14 cellular contexts compared by ENCODE assay signal in the genomic region with DNA sequence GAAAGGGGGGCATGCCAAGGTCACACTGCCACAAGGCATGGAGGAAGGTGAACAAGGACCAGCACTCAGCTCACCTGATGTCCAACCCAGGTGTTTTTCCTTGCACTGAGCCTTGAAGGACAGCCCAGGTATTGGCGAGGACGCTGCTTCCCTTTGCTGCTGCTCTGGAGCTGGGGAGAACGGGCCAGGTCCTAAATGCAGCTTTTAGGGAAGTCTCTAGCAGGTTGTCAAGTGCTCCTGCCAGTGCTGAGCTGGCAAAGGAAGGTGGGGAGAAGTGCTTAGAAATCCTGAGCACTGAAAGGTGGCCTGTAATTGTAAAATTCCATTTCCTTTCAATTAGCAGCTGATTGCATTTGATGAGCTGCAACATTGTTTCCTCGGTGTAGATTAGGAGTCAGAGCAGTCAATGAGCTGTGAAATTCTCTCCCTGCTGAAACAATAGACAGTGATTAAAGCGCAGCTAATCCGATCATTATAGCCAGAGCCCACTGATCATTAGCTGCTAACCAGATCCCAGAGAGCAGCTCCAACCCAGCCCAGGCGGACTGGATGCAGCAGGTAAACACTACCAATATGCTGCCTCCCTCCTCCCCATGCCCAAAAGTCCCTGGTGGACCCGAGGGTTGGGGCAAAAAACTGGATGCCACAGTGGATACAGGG.
"Had no signal": no experiment of that assay in that cellular context is flagged by ENCODE, and none has a peak within 500 bp of the region (broad histone marks: within the 10 kb centered on the region; RNA-seq: fewer than 3 reads in every experiment).

No MANE protein-coding gene starts in this region.

- H3K36me3 Mint-ChIP-seq: activated naive CD8-positive, alpha-beta T cell; naive B cell; stimulated activated naive B cell treated with anti-CD40 and anti-IgM and Interleukin-4, amounts not matched to agents 10 μg/mL and 1 μg/mL and 100 μg/mL, for 72 hours had no signal

- H3K27ac Mint-ChIP-seq: activated CD4-positive, alpha-beta T cell treated with anti-CD3 and anti-CD28 coated beads, Interleukin-2, amount 10 ng/mL, durations not matched to agents 24 days and 14 days; activated naive CD8-positive, alpha-beta T cell; naive B cell; stimulated activated naive B cell treated with anti-CD40 and anti-IgM and Interleukin-4, amounts not matched to agents 10 μg/mL and 1 μg/mL and 100 μg/mL, for 72 hours had no signal

- H3K9me3 Mint-ChIP-seq: activated CD4-positive, alpha-beta T cell treated with anti-CD3 and anti-CD28 coated beads, Interleukin-2, amount 10 ng/mL, durations not matched to agents 24 days and 14 days had no signal

- H3K27me3 ChIP-seq: gastroesophageal sphincter, heart right ventricle, right atrium auricular region had no signal

- H3K9me3 ChIP-seq: gastroesophageal sphincter, heart right ventricle, right atrium auricular region, transverse colon had no signal

- H3K4me1 ChIP-seq: gastroesophageal sphincter, heart right ventricle, right atrium auricular region, transverse colon had no signal

- H3K4me1 Mint-ChIP-seq: activated CD4-positive, alpha-beta T cell treated with anti-CD3 and anti-CD28 coated beads, Interleukin-2, amount 10 ng/mL, durations not matched to agents 24 days and 14 days; naive B cell; stimulated activated naive B cell treated with anti-CD40 and anti-IgM and Interleukin-4, amounts not matched to agents 10 μg/mL and 1 μg/mL and 100 μg/mL, for 72 hours had no signal

- DNase-seq: activated CD4-positive, alpha-beta T cell treated with anti-CD3 and anti-CD28 coated beads, Interleukin-2, amount 10 ng/mL, durations not matched to agents 24 days and 14 days; activated CD4-positive, CD25-positive, alpha-beta regulatory T cell; activated gamma-delta T cell treated with Interleukin-2 at 50 U/mL for 16 hours; amniotic stem cell; heart right ventricle; naive B cell; posterior cingulate gyrus; stimulated activated CD4-positive, alpha-beta T cell treated with anti-CD3 and anti-CD28 coated beads, Interleukin-2, amount 100 ng/mL, for 48 hours; stimulated activated naive B cell treated with anti-CD40 and anti-IgM and Interleukin-4, amounts not matched to agents 10 μg/mL and 1 μg/mL and 100 μg/mL, for 72 hours; transverse colon had no signal

- H3K27ac ChIP-seq: gastroesophageal sphincter, heart right ventricle, right atrium auricular region, transverse colon had no signal

- H3K36me3 ChIP-seq: gastroesophageal sphincter, heart right ventricle, right atrium auricular region, transverse colon had no signal

- H3K27me3 Mint-ChIP-seq: activated CD4-positive, alpha-beta T cell treated with anti-CD3 and anti-CD28 coated beads, Interleukin-2, amount 10 ng/mL, durations not matched to agents 24 days and 14 days; activated naive CD8-positive, alpha-beta T cell had no signal

- H3K4me3 Mint-ChIP-seq: activated CD4-positive, alpha-beta T cell treated with anti-CD3 and anti-CD28 coated beads, Interleukin-2, amount 10 ng/mL, durations not matched to agents 24 days and 14 days; activated naive CD8-positive, alpha-beta T cell; stimulated activated naive B cell treated with anti-CD40 and anti-IgM and Interleukin-4, amounts not matched to agents 10 μg/mL and 1 μg/mL and 100 μg/mL, for 72 hours had no signal

- H3K4me3 ChIP-seq: gastroesophageal sphincter, heart right ventricle, lung, right atrium auricular region, transverse colon had no signal
